ENCODE assay signal across 7 cellular contexts in genomic region chr2:197209742-197210408, GRCh38.
A peak's percentile ranks its signal among the peaks of the same experiment; 100 is the strongest.
DNase-seq lines count a peak whose midpoint lies in the region; ATAC-seq and TF ChIP-seq lines count a peak whose summit lies in the region.

No MANE protein-coding gene starts in this region.

- peaks cover 19 to 22% of the 10 kb centered on the region in 2 donors for H3K4me1 ChIP-seq in mucosa of rectum (ENCODE audit: control insufficient read depth in 2 of 2, insufficient read depth in 2 of 2, low read length in 2 of 2)

- peak; percentile 47 for ATAC-seq in GM19395 (IDR thresholded peaks at IDR 0.05; ENCODE audit: unreplicated experiment)
- ATAC-seq in HG03354 (IDR thresholded peaks at IDR 0.05; ENCODE audit: poor library complexity, severe bottlenecking, unreplicated experiment) = peak; percentile 44
- peak; percentile 45 for ATAC-seq in activated CD8-positive, alpha-beta T cell treated with anti-CD3 and anti-CD28 coated beads for 36 hours
- ATAC-seq in esophagus mucosa = no peak

- peak overlapping the region; percentile 97 for H3K27ac Mint-ChIP-seq in activated CD8-positive, alpha-beta T cell treated with anti-CD3 and anti-CD28 coated beads for 36 hours

- no peaks in the 10 kb centered on the region for H3K27me3 Mint-ChIP-seq in activated CD8-positive, alpha-beta T cell treated with anti-CD3 and anti-CD28 coated beads for 36 hours

- POLR2A ChIA-PET in activated CD8-positive, alpha-beta T cell treated with anti-CD3 and anti-CD28 coated beads for 36 hours (lab: Charles Lee) = interaction anchor here (0.6 to 5.2 kb wide), 14 partner anchors 11 to 155 kb away, joined by 3 to 36 read pairs (median 4); partner anchors contain the start of gene ANKRD44

- peaks cover 34% of the 10 kb centered on the region for H3K36me3 Mint-ChIP-seq in activated CD8-positive, alpha-beta T cell treated with anti-CD3 and anti-CD28 coated beads for 36 hours (ENCODE audit: low read depth)

- CTCF ChIA-PET in activated CD8-positive, alpha-beta T cell treated with anti-CD3 and anti-CD28 coated beads for 36 hours (lab: Charles Lee) = interaction anchor here (1.2 to 4.8 kb wide), 8 partner anchors 11 to 149 kb away, joined by 3 to 29 read pairs (median 4); no protein-coding TSS in a partner anchor

- H3K27me3 ChIP-seq in mucosa of rectum (ENCODE audit: control insufficient read depth in 2 of 2, insufficient read depth in 2 of 2, low read length in 2 of 2) = no peaks in the 10 kb centered on the region

- H3K4me3 ChIP-seq in mucosa of rectum (ENCODE audit: low read length in 2 of 2) (peak overlapping the region in 1 of 2 donors; percentile 15), coronary artery (no peak overlapping the region)

- H3K4me3 Mint-ChIP-seq in activated CD8-positive, alpha-beta T cell treated with anti-CD3 and anti-CD28 coated beads for 36 hours = peak overlapping the region; percentile 64

- no peaks in the 10 kb centered on the region for H3K9me3 Mint-ChIP-seq in activated CD8-positive, alpha-beta T cell treated with anti-CD3 and anti-CD28 coated beads for 36 hours

- H3K27ac ChIP-seq in mucosa of rectum (ENCODE audit: low read depth in 2 of 2, low read length in 2 of 2) = peak overlapping the region; percentile 70 to 78
- peak overlapping the region in 1 of 2 donors; percentile 56 for H3K27ac ChIP-seq in coronary artery

- peak overlapping the region in 1 of 2 donors; percentile 20 for H3K9ac ChIP-seq in mucosa of rectum (ENCODE audit: low read depth in 1 of 2, low read length in 2 of 2)

- DNase-seq in activated CD8-positive, alpha-beta T cell treated with anti-CD3 and anti-CD28 coated beads for 36 hours = peak; percentile 67
- no peak for DNase-seq in NK-92 treated with Interleukin-12 subunit alpha and Interleukin-12 subunit beta, amount 100 ng/mL, for 24 hours (lab: John Stamatoyannopoulos, UW)
- DNase-seq in coronary artery (ENCODE audit: low spot score) = no peak

- H3K36me3 ChIP-seq in mucosa of rectum (ENCODE audit: control insufficient read depth in 2 of 2, insufficient read depth in 2 of 2, low read length in 2 of 2) = no peaks in the 10 kb centered on the region

- peaks cover 96% of the 10 kb centered on the region for H3K4me1 Mint-ChIP-seq in activated CD8-positive, alpha-beta T cell treated with anti-CD3 and anti-CD28 coated beads for 36 hours (ENCODE audit: low read depth)

- no peak for TF ChIP-seq CTCF in activated CD8-positive, alpha-beta T cell treated with anti-CD3 and anti-CD28 coated beads for 36 hours (IDR thresholded peaks at IDR 0.05)
- no peak for TF ChIP-seq CTCF in coronary artery (IDR thresholded peaks at IDR 0.05)

- no peaks in the 10 kb centered on the region for H3K9me3 ChIP-seq in mucosa of rectum (ENCODE audit: control insufficient read depth in 2 of 2, low read length in 2 of 2)

- intact Hi-C loops in activated CD8-positive, alpha-beta T cell treated with anti-CD3 and anti-CD28 coated beads for 36 hours (cut with micrococcal nuclease) = loop anchor here (5.0 kb wide), 1 partner anchor 47 kb away; no protein-coding TSS in a partner anchor
